21 cellular contexts compared by ENCODE assay signal in the genomic region with DNA sequence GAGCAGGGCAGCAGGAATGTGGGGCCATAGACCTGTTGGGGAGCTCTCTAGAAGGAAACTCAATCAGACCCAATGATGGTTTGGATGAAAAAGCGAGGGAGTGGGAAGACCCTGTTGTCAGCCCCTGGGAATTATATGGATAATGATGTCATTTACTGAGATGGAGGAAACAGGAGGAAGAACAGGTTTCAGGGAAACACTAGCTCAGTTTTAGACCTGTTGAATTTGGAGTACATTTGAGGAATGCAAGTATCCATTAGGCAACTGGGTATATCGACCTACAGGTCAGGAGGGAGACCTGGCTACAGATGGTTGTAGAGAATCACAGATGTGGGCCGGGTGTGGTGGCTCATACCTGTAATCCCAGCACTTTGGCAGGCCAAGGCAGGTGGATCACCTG.
DNase-seq lines count a peak whose midpoint lies in the region; ATAC-seq, FAIRE-seq and TF ChIP-seq lines count a peak whose summit lies in the region.
"Had no signal": no experiment of that assay in that cellular context is flagged by ENCODE, and none has a peak within 500 bp of the region (broad histone marks: within the 10 kb centered on the region; RNA-seq: fewer than 3 reads in every experiment).

No MANE protein-coding gene starts in this region.

- TF ChIP-seq CTCF in HepG2 (CRISPR knock-in tag; IDR thresholded peaks at IDR 0.05), result no peak
- no peak for TF ChIP-seq CTCF in right lobe of liver (IDR thresholded peaks at IDR 0.05)
- no peak for TF ChIP-seq CTCF in esophagus muscularis mucosa (IDR thresholded peaks at IDR 0.05)

- H3K4me1 ChIP-seq in HepG2 (ENCODE audit: insufficient read depth, low read length), result no peaks in the 10 kb centered on the region
- H3K4me1 ChIP-seq in right lobe of liver, result no peaks in the 10 kb centered on the region
- H3K4me1 ChIP-seq in esophagus muscularis mucosa, result peaks cover 3 to 10% (median 7%) of the 10 kb centered on the region in 4 donors
- H3K4me1 ChIP-seq: A549; BLaER1 treated with 17β-estradiol and CSF1 and Interleukin-3, amounts not matched to agents 10 nM and 100 nM; Caco-2 had no signal

- H3K9me3 ChIP-seq in HepG2 (ENCODE audit: low read length) (no peaks in the 10 kb centered on the region), right lobe of liver (no peaks in the 10 kb centered on the region), esophagus muscularis mucosa (no peaks in the 10 kb centered on the region)
- H3K9me3 ChIP-seq: A549; BLaER1 treated with 17β-estradiol and CSF1 and Interleukin-3, amounts not matched to agents 10 nM and 100 nM; Caco-2 had no signal

- FAIRE-seq in HepG2 (lab: Jason Lieb, UNC), result no peak
- FAIRE-seq: A549, D721Med, G401.6, GM12891, GM19239 had no signal

- H3K4me3 Mint-ChIP-seq in activated T-helper 2 cell treated with anti-CD3 and anti-CD28 coated beads, Interferon-gamma antibody, Interleukin-2, Interleukin-4, amounts not matched to agents 10 μg/mL and 5 μg/mL and 100 μg/mL, durations not matched to agents 14 hours and 24 hours and 36 hours (ENCODE audit: low read depth), result no peak overlapping the region
- H3K4me3 Mint-ChIP-seq: B cell; CD4-positive, alpha-beta T cell; CD8-positive, alpha-beta T cell had no signal

- in situ Hi-C loops in HepG2 (cut with HindIII; ENCODE audit: extremely low pct_ligation_motif_present, low pct_unique_long_range_greater_than_20kb), result no loop called here

- intact Hi-C loops in HepG2 (cut with micrococcal nuclease; ENCODE audit: unreplicated experiment), result no loop called here
- intact Hi-C loops in right lobe of liver (cut with DNase I), result no loop called here
- intact Hi-C loops in esophagus muscularis mucosa (cut with DNase I), result no loop called here
- intact Hi-C loops in activated T-helper 2 cell treated with anti-CD3 and anti-CD28 coated beads, Interferon-gamma antibody, Interleukin-2, Interleukin-4, amounts not matched to agents 10 μg/mL and 5 μg/mL and 100 μg/mL, durations not matched to agents 14 hours and 24 hours and 36 hours (cut with micrococcal nuclease), result no loop called here

- TF ChIP-seq RAD21 in HepG2 (CRISPR knock-in tag; IDR thresholded peaks at IDR 0.05), result no peak

- H3K36me3 ChIP-seq in HepG2 (replicated peaks in 1 of 2; ENCODE audit: control insufficient read depth in 1 of 2, insufficient read depth in 2 of 2, low read length in 2 of 2) (no peaks in the 10 kb centered on the region), right lobe of liver (no peaks in the 10 kb centered on the region), esophagus muscularis mucosa (no peaks in the 10 kb centered on the region)
- H3K36me3 ChIP-seq: BLaER1 treated with 17β-estradiol and CSF1 and Interleukin-3, amounts not matched to agents 10 nM and 100 nM had no signal

- H3K4me1 Mint-ChIP-seq in activated T-helper 2 cell treated with anti-CD3 and anti-CD28 coated beads, Interferon-gamma antibody, Interleukin-2, Interleukin-4, amounts not matched to agents 10 μg/mL and 5 μg/mL and 100 μg/mL, durations not matched to agents 14 hours and 24 hours and 36 hours (ENCODE audit: low read depth), result no peaks in the 10 kb centered on the region
- H3K4me1 Mint-ChIP-seq: B cell had no signal

- POLR2A ChIA-PET in HepG2 (lab: Yijun Ruan, JAX), result no interaction called here

- H3K4me3 ChIP-seq in HepG2 (replicated peaks in 1 of 3; ENCODE audit: insufficient read depth in 1 of 3, low read depth in 2 of 3, low read length in 3 of 3) (no peak overlapping the region), right lobe of liver (no peak overlapping the region), esophagus muscularis mucosa (no peak overlapping the region)
- H3K4me3 ChIP-seq: A549; BLaER1 treated with 17β-estradiol and CSF1 and Interleukin-3, amounts not matched to agents 10 nM and 100 nM had no signal

- no peaks in the 10 kb centered on the region for H3K79me2 ChIP-seq in HepG2 (ENCODE audit: insufficient read depth, low read length)

- no peaks in the 10 kb centered on the region for H3K36me3 Mint-ChIP-seq in activated T-helper 2 cell treated with anti-CD3 and anti-CD28 coated beads, Interferon-gamma antibody, Interleukin-2, Interleukin-4, amounts not matched to agents 10 μg/mL and 5 μg/mL and 100 μg/mL, durations not matched to agents 14 hours and 24 hours and 36 hours (ENCODE audit: low read depth)
- H3K36me3 Mint-ChIP-seq: CD8-positive, alpha-beta T cell had no signal

- TF ChIP-seq POLR2A in HepG2 (IDR thresholded peaks at IDR 0.05; ENCODE audit: insufficient read depth in 1 of 2, low read depth in 2 of 2, low read length in 2 of 2), result no peak
- no peak for TF ChIP-seq POLR2A in right lobe of liver (IDR thresholded peaks at IDR 0.05)
- no peak for TF ChIP-seq POLR2A in esophagus muscularis mucosa (IDR thresholded peaks at IDR 0.05; ENCODE audit: low read depth)

- ATAC-seq in HepG2 (no peak), right lobe of liver (no peak)
- ATAC-seq: A549; CD8-positive, alpha-beta T cell had no signal

- H3K4me2 ChIP-seq in HepG2 (ENCODE audit: low read depth, low read length), result no peak overlapping the region
- H3K4me2 ChIP-seq: A549; BLaER1 treated with 17β-estradiol and CSF1 and Interleukin-3, amounts not matched to agents 10 nM and 100 nM had no signal

- CTCF ChIA-PET in HepG2 (lab: Yijun Ruan, JAX; ENCODE audit: low intra/inter-chr PET ratio, low total read pairs), result no interaction called here

- H3K27me3 ChIP-seq in HepG2 (ENCODE audit: control insufficient read depth in 1 of 2, insufficient read depth in 2 of 2, low read length in 2 of 2), result peaks cover 0 to 3% of the 10 kb centered on the region in 2 experiments; a peak in 1 of 5 replicates
- no peaks in the 10 kb centered on the region for H3K27me3 ChIP-seq in right lobe of liver
- no peaks in the 10 kb centered on the region for H3K27me3 ChIP-seq in esophagus muscularis mucosa
- H3K27me3 ChIP-seq: BLaER1 treated with 17β-estradiol and CSF1 and Interleukin-3, amounts not matched to agents 10 nM and 100 nM had no signal

- H3K9me3 Mint-ChIP-seq in activated T-helper 2 cell treated with anti-CD3 and anti-CD28 coated beads, Interferon-gamma antibody, Interleukin-2, Interleukin-4, amounts not matched to agents 10 μg/mL and 5 μg/mL and 100 μg/mL, durations not matched to agents 14 hours and 24 hours and 36 hours, result no peaks in the 10 kb centered on the region
- H3K9me3 Mint-ChIP-seq: CD4-positive, alpha-beta T cell; CD8-positive, alpha-beta T cell had no signal

- no peak overlapping the region for H3K9ac ChIP-seq in HepG2 (ENCODE audit: insufficient read depth, low read depth, low read length)
- H3K9ac ChIP-seq: BLaER1 treated with 17β-estradiol and CSF1 and Interleukin-3, amounts not matched to agents 10 nM and 100 nM had no signal

- 5% methylated on average over 3 of the region's 3 CpGs for WGBS in HepG2 (ENCODE audit: low lambda C conversion rate)
- WGBS in right lobe of liver (ENCODE audit: insufficient coverage, low coverage, low lambda C conversion rate, missing lambda C conversion rate), result 59% methylated on average over 3 of the region's 3 CpGs
- 98% methylated on average over 2 of the region's 3 CpGs for WGBS in esophagus muscularis mucosa

- H4K20me1 ChIP-seq in HepG2 (ENCODE audit: insufficient read depth, low read length), result no peaks in the 10 kb centered on the region
- H4K20me1 ChIP-seq: BLaER1 treated with 17β-estradiol and CSF1 and Interleukin-3, amounts not matched to agents 10 nM and 100 nM had no signal

- DNase-seq in HepG2 (ENCODE audit: low spot score), result no peak
- no peak for DNase-seq in right lobe of liver
- peak; percentile 37 for DNase-seq in esophagus muscularis mucosa (ENCODE audit: extremely low spot score)
- DNase-seq in activated T-helper 2 cell treated with anti-CD3 and anti-CD28 coated beads, Interferon-gamma antibody, Interleukin-2, Interleukin-4, amounts not matched to agents 10 μg/mL and 5 μg/mL and 100 μg/mL, durations not matched to agents 14 hours and 24 hours and 36 hours (ENCODE audit: low spot score), result no peak
- no peak for DNase-seq in iPS-NIHi11 (ENCODE audit: low spot score)
- DNase-seq: AML-193; Caco-2; Calu3; CD4-positive, alpha-beta T cell; CD8-positive, alpha-beta T cell; DMS79 treated with DMSO at 0.1 percent for 48 hours; GF-D8 had no signal

- no peak overlapping the region for H3K27ac Mint-ChIP-seq in activated T-helper 2 cell treated with anti-CD3 and anti-CD28 coated beads, Interferon-gamma antibody, Interleukin-2, Interleukin-4, amounts not matched to agents 10 μg/mL and 5 μg/mL and 100 μg/mL, durations not matched to agents 14 hours and 24 hours and 36 hours
- H3K27ac Mint-ChIP-seq: B cell; CD4-positive, alpha-beta T cell; CD8-positive, alpha-beta T cell had no signal

- peaks cover 5% of the 10 kb centered on the region for H3K27me3 Mint-ChIP-seq in activated T-helper 2 cell treated with anti-CD3 and anti-CD28 coated beads, Interferon-gamma antibody, Interleukin-2, Interleukin-4, amounts not matched to agents 10 μg/mL and 5 μg/mL and 100 μg/mL, durations not matched to agents 14 hours and 24 hours and 36 hours (ENCODE audit: low read depth)

- H2AFZ ChIP-seq in HepG2 (ENCODE audit: low read length), result no peak overlapping the region

- no peak overlapping the region for H3K27ac ChIP-seq in HepG2 (ENCODE audit: extremely low read length, insufficient read depth, low read length)
- H3K27ac ChIP-seq in right lobe of liver, result no peak overlapping the region
- H3K27ac ChIP-seq in esophagus muscularis mucosa (replicated peaks in 1 of 4), result no peak overlapping the region
- H3K27ac ChIP-seq: 22Rv1; A549; BLaER1 treated with 17β-estradiol and CSF1 and Interleukin-3, amounts not matched to agents 10 nM and 100 nM; C4-2B had no signal

- no peak for TF ChIP-seq EP300 in HepG2 (IDR thresholded peaks at IDR 0.05; ENCODE audit: low read depth in 2 of 2, low read length in 2 of 2)
- no peak for TF ChIP-seq EP300 in HepG2 (CRISPR knock-in tag; IDR thresholded peaks at IDR 0.05; ENCODE audit: borderline replicate concordance)
- no peak for TF ChIP-seq EP300 in esophagus muscularis mucosa (IDR thresholded peaks at IDR 0.05)

- BruUV-seq in HepG2 (replicated peaks; lab: Mats Ljungman, UMichigan), result no TSS peak

TF ChIP-seq in HepG2, 621 proteins besides CTCF, POLR2A, EP300 and RAD21 (continues in another document):
- TF ChIP-seq PHF5A (CRISPR knock-in tag; IDR thresholded peaks at IDR 0.05; ENCODE audit: low read depth, unreplicated experiment) (no peak), XBP1 (CRISPR knock-in tag; IDR thresholded peaks at IDR 0.05) (no peak), ZNF256 (CRISPR knock-in tag; conservative IDR thresholded peaks at IDR 0.05) (no peak), ATF7 (IDR thresholded peaks at IDR 0.05) (peak; percentile 22; the same call in 1 of the 2 replicates), ATF7 (CRISPR knock-in tag; IDR thresholded peaks at IDR 0.05) (no peak)
